Comparison of ENCODE assay signal across 8 cellular contexts in the genomic region with DNA sequence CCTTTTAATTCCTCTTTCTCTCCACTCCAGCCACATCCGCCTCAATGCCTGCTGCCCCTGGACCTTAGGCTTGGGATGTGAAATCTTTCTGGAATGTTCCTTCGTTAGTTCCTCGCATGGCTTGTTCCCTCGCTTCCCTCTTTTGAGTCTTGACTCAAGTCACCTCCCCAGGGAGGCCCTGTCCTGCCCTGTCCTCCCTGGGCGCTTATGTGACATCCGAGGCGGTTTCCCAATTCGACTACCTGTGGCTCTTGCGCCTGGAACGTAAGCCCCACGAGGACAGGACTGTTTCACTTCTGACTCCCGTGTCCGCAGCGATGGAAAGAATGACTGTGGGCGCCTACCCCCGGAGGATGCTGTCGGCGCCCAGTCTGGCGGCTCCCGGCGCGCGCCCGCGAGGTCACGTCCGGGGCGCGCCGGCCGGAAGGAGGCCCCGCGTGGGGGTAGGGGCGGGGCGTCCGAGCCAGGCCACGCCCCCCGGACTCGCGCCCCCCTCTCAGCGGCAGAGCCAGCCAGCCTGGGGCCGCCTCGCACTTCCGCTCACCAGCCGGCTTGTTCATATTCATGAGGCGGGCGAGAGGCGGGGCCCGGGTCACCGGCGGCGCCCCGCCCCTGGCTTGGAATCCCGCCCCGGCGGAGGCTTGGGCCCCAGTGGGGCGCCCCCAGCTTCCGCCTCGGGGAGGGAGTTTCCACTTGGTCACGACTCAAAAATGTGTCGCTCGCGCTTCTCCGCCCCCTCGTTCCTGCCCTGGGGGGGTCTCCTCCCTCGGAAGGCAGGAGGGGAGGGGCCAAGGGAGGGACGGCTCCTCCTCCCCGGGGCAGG. TPM values are rescaled to one million over a fixed set of nuclear protein-coding genes. Genes with fewer than 3 reads are reported as not detected.
DNase-seq lines count a peak whose midpoint lies in the region; ATAC-seq, FAIRE-seq and TF ChIP-seq lines count a peak whose summit lies in the region.

No MANE protein-coding gene starts in this region.

- POLR2A ChIA-PET in endothelial cell of umbilical vein (lab: Charles Lee): no interaction called here

- H4K20me1 ChIP-seq in BLaER1 treated with 17β-estradiol and CSF1 and Interleukin-3, amounts not matched to agents 10 nM and 100 nM: peaks cover 0 to 23% (median 0%) of the 10 kb centered on the region in 11 experiments; a peak in 8 of 22 replicates
- no peaks in the 10 kb centered on the region for H4K20me1 ChIP-seq in endothelial cell of umbilical vein (replicated peaks; ENCODE audit: control insufficient read depth, extremely low read depth, insufficient read depth, low read length)

- CTCF ChIA-PET in endothelial cell of umbilical vein (lab: Charles Lee): interaction anchor here (1.0 to 8.6 kb wide), 6 partner anchors 8 to 54 kb away, joined by 4 to 135 read pairs (median 26); a partner anchor contains a TSS

- H3K4me2 ChIP-seq in BLaER1 treated with 17β-estradiol and CSF1 and Interleukin-3, amounts not matched to agents 10 nM and 100 nM: peak overlapping the region; percentile 83 to 99 (median 95)
- H3K4me2 ChIP-seq in endothelial cell of umbilical vein (ENCODE audit: insufficient read depth, low read length): peak overlapping the region; percentile 31

- peak overlapping the region; percentile 72 to 91 (median 84) for H3K9ac ChIP-seq in BLaER1 treated with 17β-estradiol and CSF1 and Interleukin-3, amounts not matched to agents 10 nM and 100 nM
- H3K9ac ChIP-seq in endothelial cell of umbilical vein (replicated peaks; ENCODE audit: extremely low read depth, insufficient read depth, low read length): peak overlapping the region; percentile 38

- H3K9me3 ChIP-seq in BLaER1 treated with 17β-estradiol and CSF1 and Interleukin-3, amounts not matched to agents 10 nM and 100 nM (replicated peaks in 1 of 11): no peaks in the 10 kb centered on the region
- H3K9me3 ChIP-seq in endothelial cell of umbilical vein (replicated peaks; ENCODE audit: control insufficient read depth, insufficient read depth, low read length): no peaks in the 10 kb centered on the region

- peak; percentile 88 for ATAC-seq in GM19351 (IDR thresholded peaks at IDR 0.05; ENCODE audit: unreplicated experiment)
- peak; percentile 90 for ATAC-seq in HG03469 (IDR thresholded peaks at IDR 0.05; ENCODE audit: unreplicated experiment)

- TSS peak; percentile 84 for BruUV-seq in endothelial cell of umbilical vein (replicated peaks; lab: Mats Ljungman, UMichigan)

- H3K4me3 ChIP-seq in BLaER1 treated with 17β-estradiol and CSF1 and Interleukin-3, amounts not matched to agents 10 nM and 100 nM: peak overlapping the region; percentile 57 to 78 (median 68)
- H3K4me3 ChIP-seq in endothelial cell of umbilical vein (replicated peaks in 1 of 3; ENCODE audit: insufficient read depth in 1 of 3, low read depth in 1 of 3, low read length in 3 of 3): peak overlapping the region in 2 of 3 experiments; percentile 25 to 33

- H3K4me1 ChIP-seq in BLaER1 treated with 17β-estradiol and CSF1 and Interleukin-3, amounts not matched to agents 10 nM and 100 nM: peaks cover 33 to 67% (median 64%) of the 10 kb centered on the region in 10 experiments
- peaks cover 7% of the 10 kb centered on the region for H3K4me1 ChIP-seq in endothelial cell of umbilical vein (ENCODE audit: control insufficient read depth, extremely low read depth, insufficient read depth, low read length)

- no peaks in the 10 kb centered on the region for H3K9me1 ChIP-seq in endothelial cell of umbilical vein (replicated peaks; ENCODE audit: control insufficient read depth, extremely low read depth, insufficient read depth, low read length)

- H2AFZ ChIP-seq in endothelial cell of umbilical vein (ENCODE audit: low read depth, low read length): peak overlapping the region; percentile 84

- H3K79me2 ChIP-seq in endothelial cell of umbilical vein (ENCODE audit: control insufficient read depth, insufficient read depth, low read length): no peaks in the 10 kb centered on the region

- H3K36me3 ChIP-seq in BLaER1 treated with 17β-estradiol and CSF1 and Interleukin-3, amounts not matched to agents 10 nM and 100 nM: peaks cover 6 to 35% (median 20%) of the 10 kb centered on the region in 11 experiments; a peak in 16 of 22 replicates
- H3K36me3 ChIP-seq in endothelial cell of umbilical vein (ENCODE audit: control insufficient read depth in 2 of 2, extremely low read depth in 1 of 2, insufficient read depth in 2 of 2, low read length in 2 of 2): no peaks in the 10 kb centered on the region

- no peak for TF ChIP-seq POLR2A in endothelial cell of umbilical vein (IDR thresholded peaks at IDR 0.05; ENCODE audit: low read depth, low read length)

- H3K27ac ChIP-seq in BLaER1 treated with 17β-estradiol and CSF1 and Interleukin-3, amounts not matched to agents 10 nM and 100 nM: peak overlapping the region; percentile 56 to 98 (median 92)
- H3K27ac ChIP-seq in endothelial cell of umbilical vein (ENCODE audit: insufficient read depth, low read depth, low read length): peak overlapping the region; percentile 76

- peak; percentile 95 to 97 for DNase-seq in NOMO-1 (lab: John Stamatoyannopoulos, UW; ENCODE audit: unreplicated experiment in 2 of 2)
- DNase-seq in activated CD8-positive, alpha-beta memory T cell treated with anti-CD3 and anti-CD28 coated beads, Interleukin-2, amount 50 U/mL, for 1 hour (ENCODE audit: extremely low read depth): peak; percentile 90
- peak; percentile 88 for DNase-seq in endothelial cell of umbilical vein (ENCODE audit: low read depth, low spot score)
- DNase-seq in middle frontal gyrus (ENCODE audit: extremely low spot score, low spot score): peak; percentile 59
- DNase-seq in stimulated activated CD8-positive, alpha-beta memory T cell treated with anti-CD3 and anti-CD28 coated beads, Interleukin-2, amount 100 ng/mL, for 1 hour (ENCODE audit: low read depth in 2 of 2): peak; percentile 91 to 94

- 0 out of 22 replicates have a peak, but pooled peaks cover 0 to under 1% (median 0%) of the 10 kb centered on the region in 11 experiments for H3K27me3 ChIP-seq in BLaER1 treated with 17β-estradiol and CSF1 and Interleukin-3, amounts not matched to agents 10 nM and 100 nM
- no peaks in the 10 kb centered on the region for H3K27me3 ChIP-seq in endothelial cell of umbilical vein (ENCODE audit: control insufficient read depth in 2 of 2, insufficient read depth in 2 of 2, low read length in 2 of 2)

- intact Hi-C loops in endothelial cell of umbilical vein (cut with micrococcal nuclease): loop anchor here (1.0 kb wide), 4 partner anchors 8 to 33 kb away; a partner anchor contains a TSS

- TF ChIP-seq CTCF in endothelial cell of umbilical vein (IDR thresholded peaks at IDR 0.05; ENCODE audit: extremely low read depth in 1 of 2, insufficient read depth in 1 of 2, low read depth in 1 of 2, low read length in 2 of 2): no peak

- dilution Hi-C loops in endothelial cell of umbilical vein (cut with MboI; ENCODE audit: extremely low pct_ligation_motif_present, low sequenced_read_pairs): no loop called here

- FAIRE-seq in endothelial cell of umbilical vein (lab: Jason Lieb, UNC): peak; percentile 95

TF ChIP-seq in endothelial cell of umbilical vein, 7 proteins besides CTCF, POLR2A, EP300 and RAD21:
- TF ChIP-seq JUN (IDR thresholded peaks at IDR 0.05; ENCODE audit: borderline replicate concordance, insufficient read depth, insufficient read length, low read depth): peak; percentile 11
- TF ChIP-seq MYC (IDR thresholded peaks at IDR 0.05; ENCODE audit: low read depth, low read length): no peak
- peak; percentile 73 for TF ChIP-seq POLR2AphosphoS5 (IDR thresholded peaks at IDR 0.05; ENCODE audit: insufficient read depth, low read depth, low read length)
TF ChIP-seq in endothelial cell of umbilical vein: peak in this region for 2.

RNA-seq across cellular contexts. Expression of a gene that starts 8.4 kb away (rescaled TPM):
- 10.1 and 11.3 TPM in 2 replicates for total RNA-seq in endothelial cell of umbilical vein
- polyA plus RNA-seq in endothelial cell of umbilical vein: 4.6 and 5.1 TPM in 2 replicates
- polyA plus RNA-seq in endothelial cell of umbilical vein (2011; cell fraction: cytosol; rRNA removed): 5.2 and 7.1 TPM in 2 replicates
- polyA plus RNA-seq in endothelial cell of umbilical vein (2011; cell fraction: nucleus; rRNA removed): 4.7 and 5.8 TPM in 2 replicates
- polyA plus RNA-seq in endothelial cell of umbilical vein (2012): 7.3 and 11.8 TPM in 2 replicates
- 2.0 and 3.2 TPM in 2 replicates for polyA minus RNA-seq in endothelial cell of umbilical vein
- polyA minus RNA-seq in endothelial cell of umbilical vein (2011; cell fraction: cytosol; rRNA and poly(A)+ RNA removed): 7.5 TPM
- 1.0 and 2.9 TPM in 2 replicates for polyA minus RNA-seq in endothelial cell of umbilical vein (2011; cell fraction: nucleus; rRNA and poly(A)+ RNA removed)

RNA-seq across cellular contexts. Expression of a gene that starts 34.6 kb away (rescaled TPM):
- 11.1 and 12.4 TPM in 2 replicates for total RNA-seq in endothelial cell of umbilical vein
- 3.0 and 3.4 TPM in 2 replicates for polyA plus RNA-seq in endothelial cell of umbilical vein
- 3.9 and 5.0 TPM in 2 replicates for polyA plus RNA-seq in endothelial cell of umbilical vein (2011; cell fraction: cytosol; rRNA removed)
- 6.1 TPM in 2 replicates for polyA plus RNA-seq in endothelial cell of umbilical vein (2011; cell fraction: nucleus; rRNA removed)
- polyA plus RNA-seq in endothelial cell of umbilical vein (2012): 3.6 and 5.8 TPM in 2 replicates
- 5.3 and 12.7 TPM in 2 replicates for polyA minus RNA-seq in endothelial cell of umbilical vein
- polyA minus RNA-seq in endothelial cell of umbilical vein (2011; cell fraction: cytosol; rRNA and poly(A)+ RNA removed): 46.0 TPM
- 2.6 and 3.7 TPM in 2 replicates for polyA minus RNA-seq in endothelial cell of umbilical vein (2011; cell fraction: nucleus; rRNA and poly(A)+ RNA removed)

RNA-seq across cellular contexts. Expression of a gene that starts 43.7 kb away (rescaled TPM):
- total RNA-seq in endothelial cell of umbilical vein: 35.8 and 40.0 TPM in 2 replicates
- 67.2 and 76.2 TPM in 2 replicates for polyA plus RNA-seq in endothelial cell of umbilical vein
- 44.4 and 44.5 TPM in 2 replicates for polyA plus RNA-seq in endothelial cell of umbilical vein (2011; cell fraction: cytosol; rRNA removed)
- 29.7 and 31.7 TPM in 2 replicates for polyA plus RNA-seq in endothelial cell of umbilical vein (2011; cell fraction: nucleus; rRNA removed)
- polyA plus RNA-seq in endothelial cell of umbilical vein (2012): 30.5 and 35.6 TPM in 2 replicates
- polyA minus RNA-seq in endothelial cell of umbilical vein: 13.0 and 13.5 TPM in 2 replicates
- 10.9 TPM for polyA minus RNA-seq in endothelial cell of umbilical vein (2011; cell fraction: cytosol; rRNA and poly(A)+ RNA removed)
- 10.6 and 12.3 TPM in 2 replicates for polyA minus RNA-seq in endothelial cell of umbilical vein (2011; cell fraction: nucleus; rRNA and poly(A)+ RNA removed)

Comparison
In these comparisons a context has a peak if more than half of its experiments do, and no peak if none do; other contexts are left out.
1. Peak in every context shown above with its lines: DNase-seq, ATAC-seq, H3K4me3 ChIP-seq and H3K27ac ChIP-seq.